Comparison of ENCODE assay signal across 14 cellular contexts in genomic region chr20:51553897-51554504, GRCh38. TPM values are rescaled to one million over a fixed set of nuclear protein-coding genes. Genes with fewer than 3 reads are reported as not detected.
DNase-seq lines count a peak whose midpoint lies in the region; ATAC-seq, FAIRE-seq and TF ChIP-seq lines count a peak whose summit lies in the region.
"Had no signal": no experiment of that assay in that cellular context is flagged by ENCODE, and none has a peak within 500 bp of the region (broad histone marks: within the 10 kb centered on the region; RNA-seq: fewer than 3 reads in every experiment).

No MANE protein-coding gene starts in this region.

- TF ChIP-seq POLR2A in H54 (IDR thresholded peaks at IDR 0.05; ENCODE audit: low read depth, low read length) (no peak), GM12878 (IDR thresholded peaks at IDR 0.05; ENCODE audit: low read depth, low read length) (no peak)

- H3K27ac ChIP-seq in GM12878 (ENCODE audit: control insufficient read depth, insufficient read depth) (no peak overlapping the region), keratinocyte (ENCODE audit: control insufficient read depth, insufficient read depth, low read length) (no peak overlapping the region), upper lobe of right lung (no peak overlapping the region)
- H3K27ac ChIP-seq: ovary, spleen had no signal

- FAIRE-seq in H54 (lab: Jason Lieb, UNC) (no peak), GM12878 (lab: Jason Lieb, UNC) (no peak), keratinocyte (lab: Jason Lieb, UNC) (no peak)

- TF ChIP-seq CTCF in GM12878 (IDR thresholded peaks at IDR 0.05 in 2 of 3, conservative IDR thresholded peaks at IDR 0.05 in 1 of 3; ENCODE audit: control insufficient read depth in 2 of 3, extremely low read depth in 1 of 3, insufficient read depth in 1 of 3, low read depth in 3 of 3, low read length in 3 of 3) (no peak), keratinocyte (optimal IDR thresholded peaks at IDR 0.05 in 1 of 3, IDR thresholded peaks at IDR 0.05 in 1 of 3, conservative IDR thresholded peaks at IDR 0.05 in 1 of 3; ENCODE audit: extremely low read depth in 1 of 3, insufficient read depth in 2 of 3, low read length in 3 of 3) (no peak), upper lobe of right lung (IDR thresholded peaks at IDR 0.05) (no peak), GM10266 (IDR thresholded peaks at IDR 0.05; ENCODE audit: control insufficient read depth, insufficient read depth, low read depth, missing control alignments) (no peak)

- no TSS peak for BruUV-seq in GM12878 (replicated peaks; lab: Mats Ljungman, UMichigan)

- H3K9me1 ChIP-seq in keratinocyte (ENCODE audit: control insufficient read depth, extremely low read depth, insufficient read depth, low read length), result no peaks in the 10 kb centered on the region

- SMC1A ChIA-PET in GM12878 (lab: Charles Lee; ENCODE audit: uncharacterized antibody, unreplicated experiment), result interaction anchor here (0.7 to 0.9 kb wide), 2 partner anchors 116 to 168 kb away, joined by 3 read pairs; no protein-coding TSS in a partner anchor

- CTCF ChIA-PET in GM12878 (lab: Yijun Ruan, JAX), result interaction anchor here (0.9 to 1.2 kb wide), 4 partner anchors 10 to 168 kb away, joined by 3 to 4 read pairs (median 3); no protein-coding TSS in a partner anchor

- peaks cover 6% of the 10 kb centered on the region; the same call in 1 of the 2 replicates for H3K4me1 ChIP-seq in GM12878 (ENCODE audit: control insufficient read depth, insufficient read depth, low read length)
- peaks cover 10% of the 10 kb centered on the region for H3K4me1 ChIP-seq in keratinocyte (ENCODE audit: control insufficient read depth, extremely low read depth, insufficient read depth, low read length)
- H3K4me1 ChIP-seq in upper lobe of right lung, result no peaks in the 10 kb centered on the region
- H3K4me1 ChIP-seq: spleen had no signal

- H2AFZ ChIP-seq in GM12878 (ENCODE audit: control insufficient read depth, low read depth, low read length), result peak overlapping the region; percentile 34; the same call in 1 of the 2 replicates
- H2AFZ ChIP-seq in keratinocyte (ENCODE audit: control insufficient read depth, low read length), result no peak overlapping the region

- RAD21 ChIA-PET in GM12878 (lab: Charles Lee; ENCODE audit: unreplicated experiment), result interaction anchor here (0.6 kb wide), 1 partner anchor 73 kb away, joined by 3 read pairs; no protein-coding TSS in a partner anchor

- no peaks in the 10 kb centered on the region for H3K27me3 ChIP-seq in GM12878 (replicated peaks in 1 of 2; ENCODE audit: control insufficient read depth in 2 of 2, insufficient read depth in 2 of 2, low read length in 1 of 2)
- H3K27me3 ChIP-seq in keratinocyte (ENCODE audit: control insufficient read depth, extremely low read depth, insufficient read depth, low read length), result peaks cover 2% of the 10 kb centered on the region
- H3K27me3 ChIP-seq in upper lobe of right lung, result no peaks in the 10 kb centered on the region
- H3K27me3 ChIP-seq: ovary had no signal

- H3K36me3 ChIP-seq in GM12878 (ENCODE audit: control insufficient read depth in 2 of 2, insufficient read depth in 2 of 2, low read length in 1 of 2) (no peaks in the 10 kb centered on the region), keratinocyte (ENCODE audit: control insufficient read depth in 2 of 2, extremely low read depth in 1 of 2, insufficient read depth in 2 of 2, low read length in 2 of 2) (no peaks in the 10 kb centered on the region), upper lobe of right lung (no peaks in the 10 kb centered on the region)
- H3K36me3 ChIP-seq: heart right ventricle, ovary, spleen had no signal

- POLR2A ChIA-PET in GM12878 (lab: Charles Lee), result interaction anchor here (0.6 kb wide), 1 partner anchor 400 kb away, joined by 3 read pairs; no protein-coding TSS in a partner anchor

- H3K4me3 ChIP-seq in GM12878 (no peak overlapping the region), keratinocyte (ENCODE audit: control insufficient read depth in 2 of 3, extremely low read depth in 1 of 3, insufficient read depth in 2 of 3, low read depth in 1 of 3, low read length in 3 of 3) (no peak overlapping the region), upper lobe of right lung (no peak overlapping the region)
- H3K4me3 ChIP-seq: heart right ventricle, ovary, spleen had no signal

- H4K20me1 ChIP-seq in GM12878 (ENCODE audit: control insufficient read depth, insufficient read depth) (no peaks in the 10 kb centered on the region), keratinocyte (ENCODE audit: control insufficient read depth, extremely low read depth, insufficient read depth, low read length) (no peaks in the 10 kb centered on the region)

- TF ChIP-seq RAD21 in GM12878 (IDR thresholded peaks at IDR 0.05; ENCODE audit: insufficient read depth, low read depth, low read length), result no peak

- peak; percentile 30; the same call in 2 of the 3 replicates for ATAC-seq in GM12878
- ATAC-seq in HG02642 (IDR thresholded peaks at IDR 0.05; ENCODE audit: poor library complexity, unreplicated experiment), result no peak
- no peak for ATAC-seq in upper lobe of right lung

- H3K9ac ChIP-seq in GM12878 (ENCODE audit: control insufficient read depth, insufficient read depth, low read length) (no peak overlapping the region), keratinocyte (ENCODE audit: control insufficient read depth, extremely low read depth, insufficient read depth, low read length) (no peak overlapping the region)

- intact Hi-C loops in GM12878 (cut with micrococcal nuclease; ENCODE audit: unreplicated experiment) (no loop called here), upper lobe of right lung (cut with DNase I) (no loop called here)

- H3K4me2 ChIP-seq in GM12878 (ENCODE audit: control insufficient read depth, insufficient read depth), result 0 out of 2 replicates have a peak overlapping the region, but pooled peaks have one; percentile 25
- peak overlapping the region; percentile 64 for H3K4me2 ChIP-seq in keratinocyte (ENCODE audit: control insufficient read depth, extremely low read depth, insufficient read depth, low read depth, low read length)

- in situ Hi-C loops in GM12878 (cut with MboI), result no loop called here

- dilution Hi-C loops in keratinocyte (cut with MboI; ENCODE audit: extremely low pct_ligation_motif_present, low sequenced_read_pairs), result no loop called here

- H3K79me2 ChIP-seq in GM12878 (ENCODE audit: control insufficient read depth, insufficient read depth, low read length), result no peaks in the 10 kb centered on the region
- H3K79me2 ChIP-seq in keratinocyte (ENCODE audit: control insufficient read depth, insufficient read depth, low read length), result no peaks in the 10 kb centered on the region

- H3K9me3 ChIP-seq in GM12878 (replicated peaks; ENCODE audit: control insufficient read depth, insufficient read depth, low read length), result no peaks in the 10 kb centered on the region
- H3K9me3 ChIP-seq in keratinocyte (ENCODE audit: control insufficient read depth, low read depth, low read length), result no peaks in the 10 kb centered on the region
- H3K9me3 ChIP-seq in upper lobe of right lung, result no peaks in the 10 kb centered on the region
- H3K9me3 ChIP-seq: heart right ventricle, ovary, spleen had no signal

- TF ChIP-seq EP300 in GM12878 (IDR thresholded peaks at IDR 0.05; ENCODE audit: borderline replicate concordance in 1 of 2, control insufficient read depth in 1 of 2, low read depth in 2 of 2, low read length in 2 of 2), result no peak

- 38% methylated on average over 8 of the region's 8 CpGs for WGBS in GM12878 (ENCODE audit: insufficient coverage, insufficient replicate concordance, low lambda C conversion rate, missing lambda C conversion rate)

- peak; percentile 79 for DNase-seq in AG08395 (ENCODE audit: low spot score)
- DNase-seq in H54 (ENCODE audit: insufficient read length, low spot score), result peak; percentile 37
- DNase-seq in GM12878 (ENCODE audit: low read depth, low spot score), result no peak
- DNase-seq in keratinocyte (ENCODE audit: low read depth, low spot score), result no peak
- no peak for DNase-seq in SHP77 (lab: John Stamatoyannopoulos, UW)
- no peak for DNase-seq in upper lobe of right lung
- DNase-seq in GM10266 (ENCODE audit: extremely low spot score), result no peak
- DNase-seq: heart right ventricle, midbrain, NCI-H82, ovary, Right ventricle myocardium superior, spleen had no signal

TF ChIP-seq in GM12878, 131 proteins besides CTCF, POLR2A, EP300 and RAD21 (continues in another document):
- TF ChIP-seq TBL1XR1 (IDR thresholded peaks at IDR 0.05; ENCODE audit: low read depth, low read length) (no peak), SUPT20H (IDR thresholded peaks at IDR 0.05; ENCODE audit: borderline replicate concordance, control insufficient read depth, low read depth, low read length) (no peak), BHLHE40 (IDR thresholded peaks at IDR 0.05; ENCODE audit: borderline replicate concordance in 1 of 2, low read depth in 2 of 2, low read length in 1 of 2) (no peak)

RNA-seq across cellular contexts. Expression of gene NFATC2, which starts 11.5 kb away (rescaled TPM):
- total RNA-seq in GM12878 (2013; cell fraction: nucleolus; rRNA removed), result 24.0 and 24.8 TPM in 2 replicates
- total RNA-seq in GM12878 (2014; rRNA removed) (5.1 TPM in 2 replicates), GM12878 (2014; rRNA removed; fragmentation: Illumina TruSeq; extraction: Trizol) (3.7 and 4.3 TPM in 2 replicates), GM12878 (2021) (17.5 and 20.0 TPM in 2 replicates), upper lobe of right lung (7.6 TPM)
- 4.4 TPM for polyA plus RNA-seq in GM12878 (2011; ENCODE audit: low read depth)
- polyA plus RNA-seq in GM12878 (2011; rRNA removed) (7.6 and 7.9 TPM in 2 replicates), GM12878 (2014; fragmentation: Illumina TruSeq; extraction: Trizol) (12.3 and 12.7 TPM in 2 replicates), GM12878 (2014; fragmentation: Nextera tagmentation; extraction: Ambion mirVana) (1 to 10 TPM; 3.3 to 7.3 TPM), GM12878 (2014; rRNA removed) (5.6 and 6.8 TPM in 2 replicates), GM12878 (2016; fragmentation: Nextera tagmentation; extraction: Ambion mirVana) (1 to 10 TPM; 7.3 to 7.7 TPM), keratinocyte (0.05 to 0.06 TPM (median 0.05 TPM) in 3 replicates)
- polyA plus RNA-seq in GM12878 (2011; cell fraction: cytosol; rRNA removed), result 5.2 and 9.2 TPM in 2 replicates
- polyA plus RNA-seq in GM12878 (2011; cell fraction: nucleus; rRNA removed), result 15.6 and 22.7 TPM in 2 replicates
- polyA plus RNA-seq in GM12878 (2012), result 5.3 and 9.1 TPM in 2 replicates
- polyA minus RNA-seq in GM12878 (2011; rRNA and poly(A)+ RNA removed), result 12.2 and 12.7 TPM in 2 replicates
- polyA minus RNA-seq in GM12878 (2011; cell fraction: cytosol; rRNA and poly(A)+ RNA removed), result 11.8 and 12.8 TPM in 2 replicates
- 10.2 and 22.1 TPM in 2 replicates for polyA minus RNA-seq in GM12878 (2011; cell fraction: nucleus; rRNA and poly(A)+ RNA removed)
- 0.84 TPM for polyA plus RNA-seq in keratinocyte (2011; ENCODE audit: low read depth)
- polyA plus RNA-seq in keratinocyte (2011; cell fraction: cytosol; rRNA removed), result 0.04 and 0.11 TPM in 2 replicates
- polyA plus RNA-seq in keratinocyte (2011; cell fraction: nucleus; rRNA removed), result 0.23 and 0.25 TPM in 2 replicates
- polyA plus RNA-seq in keratinocyte (2012; ENCODE audit: low replicate concordance), result 0.05 and 1.6 TPM in 2 replicates
- polyA minus RNA-seq in keratinocyte, result 0.06 to 0.39 TPM (median 0.23 TPM) in 3 replicates
- 0.38 TPM for polyA minus RNA-seq in keratinocyte (2011; cell fraction: cytosol; rRNA and poly(A)+ RNA removed)
- 0.32 and 0.39 TPM in 2 replicates for polyA minus RNA-seq in keratinocyte (2011; cell fraction: nucleus; rRNA and poly(A)+ RNA removed)

Comparison
In these comparisons a context has a peak if more than half of its experiments do, and no peak if none do; other contexts are left out.
1. DNase-seq: peak in AG08395 (single experiment) and H54 (single experiment); none in GM12878 (single experiment), keratinocyte (single experiment), SHP77 (0 of 2), upper lobe of right lung (single experiment) and GM10266 (single experiment).